In genomic region chr19:46210634-46211033, GRCh38 we compare ENCODE assay signal across 20 cellular contexts. TPM values are rescaled to one million over a fixed set of nuclear protein-coding genes. Genes with fewer than 3 reads are reported as not detected.
DNase-seq lines count a peak whose midpoint lies in the region; ATAC-seq and TF ChIP-seq lines count a peak whose summit lies in the region.
"Had no signal": no experiment of that assay in that cellular context is flagged by ENCODE, and none has a peak within 500 bp of the region (broad histone marks: within the 10 kb centered on the region; RNA-seq: fewer than 3 reads in every experiment).

No MANE protein-coding gene starts in this region.

- POLR2A ChIA-PET in PC-3 (lab: Charles Lee; ENCODE audit: unreplicated experiment) = no interaction called here

- H3K27ac ChIP-seq in H9 (ENCODE audit: insufficient read length, low read depth, low read length) (peak overlapping the region; percentile 33), PC-3 (ENCODE audit: low read length) (0 out of 2 replicates have a peak overlapping the region, but pooled peaks have one; percentile 28), epithelial cell of prostate (peak overlapping the region; percentile 64)
- H3K27ac ChIP-seq: left ventricle myocardium inferior had no signal

- no peak overlapping the region for H3K4me3 ChIP-seq in PC-3 (ENCODE audit: low read length)
- H3K4me3 ChIP-seq: coronary artery, left ventricle myocardium inferior, skin epidermis had no signal

- H3K9ac ChIP-seq in H9 (ENCODE audit: extremely low read depth, insufficient read length, low read length) = no peak overlapping the region
- no peak overlapping the region for H3K9ac ChIP-seq in PC-3 (ENCODE audit: low read length)

- H2AK5ac ChIP-seq in H9 (ENCODE audit: insufficient read length, low read length) = no peak overlapping the region

- peak overlapping the region; percentile 19 for H3K4me2 ChIP-seq in H9 (ENCODE audit: insufficient read depth, insufficient read length, low read length)
- H3K4me2 ChIP-seq in PC-3 (ENCODE audit: low read length) = peak overlapping the region; percentile 35; the same call in 1 of the 2 replicates

- no peak overlapping the region for H3K23ac ChIP-seq in H9 (ENCODE audit: insufficient read length, low read depth, low read length)

- no TSS peak for BruUV-seq in PC-3 (replicated peaks; lab: Mats Ljungman, UMichigan)

- H4K5ac ChIP-seq in H9 (ENCODE audit: insufficient read length, low read depth, low read length) = no peak overlapping the region

- no peaks in the 10 kb centered on the region for H3K23me2 ChIP-seq in H9 (ENCODE audit: insufficient read length, low read depth, low read length, poor library complexity, severe bottlenecking)

- H3K4me1 Mint-ChIP-seq in H9 (peaks cover 21 to 35% of the 10 kb centered on the region in 2 experiments), osteocyte (ENCODE audit: unreplicated experiment) (peaks cover 53% of the 10 kb centered on the region)
- H3K4me1 Mint-ChIP-seq: naive B cell had no signal

- CTCF ChIA-PET in PC-3 (lab: Charles Lee) = no interaction called here

- H2BK5ac ChIP-seq in H9 (ENCODE audit: insufficient read length, low read length) = no peak overlapping the region

- no peaks in the 10 kb centered on the region for H3K36me3 Mint-ChIP-seq in H9 (ENCODE audit: insufficient read depth in 1 of 3, low read depth in 3 of 3)
- no peaks in the 10 kb centered on the region for H3K36me3 Mint-ChIP-seq in osteocyte (ENCODE audit: unreplicated experiment)
- H3K36me3 Mint-ChIP-seq: activated naive CD4-positive, alpha-beta T cell treated with anti-CD3 and anti-CD28 coated beads, Interleukin-2, amount 50 U/mL, for 24 hours; naive B cell; T-cell had no signal

- no peak overlapping the region for H4K8ac ChIP-seq in H9 (replicated peaks; ENCODE audit: insufficient read length, low read depth, low read length)

- H3T11ph ChIP-seq in H9 (ENCODE audit: low read length) = no peak overlapping the region

- H3K18ac ChIP-seq in H9 (ENCODE audit: insufficient read length, low read depth, low read length) = no peak overlapping the region

- H3K79me2 ChIP-seq in H9 (ENCODE audit: insufficient read depth, low read length) (no peaks in the 10 kb centered on the region), PC-3 (ENCODE audit: low read length) (no peaks in the 10 kb centered on the region)

- DNase-seq in H9 = no peak
- no peak for DNase-seq in PC-3
- no peak for DNase-seq in epithelial cell of prostate (ENCODE audit: low read depth, low spot score)
- DNase-seq in osteocyte (ENCODE audit: extremely low spot score, unreplicated experiment) = no peak
- no peak for DNase-seq in COLO829 (ENCODE audit: low spot score)
- no peak for DNase-seq in NCI-H446 (lab: John Stamatoyannopoulos, UW)
- no peak for DNase-seq in glomerular visceral epithelial cell (ENCODE audit: extremely low spot score)
- DNase-seq: activated CD4-positive, alpha-beta T cell treated with anti-CD3 and anti-CD28 coated beads, Interleukin-2, amount 50 U/mL, for 48 hours; activated T-cell treated with anti-CD3 and anti-CD28 coated beads, Interleukin-2, amount 50 U/mL, for 4 hours; left ventricle myocardium inferior; naive B cell; NK-92 treated with Interleukin-12 subunit alpha and Interleukin-12 subunit beta, amount 100 ng/mL, for 24 hours; RPMI8226; stimulated activated CD4-positive, alpha-beta T cell treated with anti-CD3 and anti-CD28 coated beads, Interleukin-4, amount 100 ng/mL, for 24 hours; T-cell had no signal

- H4K91ac ChIP-seq in H9 (ENCODE audit: insufficient read length, low read depth, low read length) = no peak overlapping the region

- no peaks in the 10 kb centered on the region for H3K79me1 ChIP-seq in H9 (ENCODE audit: insufficient read depth, low read depth, low read length, poor library complexity, severe bottlenecking)

- H2BK20ac ChIP-seq in H9 (ENCODE audit: low read depth, low read length, poor library complexity, severe bottlenecking) = no peak overlapping the region

- H3K4ac ChIP-seq in H9 (ENCODE audit: low read depth, low read length) = no peak overlapping the region

- TF ChIP-seq CTCF in H9 (conservative IDR thresholded peaks at IDR 0.05) = no peak
- TF ChIP-seq CTCF in PC-3 (conservative IDR thresholded peaks at IDR 0.05; ENCODE audit: low read depth, low read length) = no peak
- TF ChIP-seq CTCF in osteocyte (IDR thresholded peaks at IDR 0.05) = no peak

- H3K9me3 Mint-ChIP-seq in H9 (peaks cover 0 to 5% of the 10 kb centered on the region in 2 experiments; a peak in 1 of 5 replicates), osteocyte (ENCODE audit: unreplicated experiment) (no peaks in the 10 kb centered on the region)
- H3K9me3 Mint-ChIP-seq: activated naive CD4-positive, alpha-beta T cell treated with anti-CD3 and anti-CD28 coated beads, Interleukin-2, amount 50 U/mL, for 24 hours; activated T-cell treated with anti-CD3 and anti-CD28 coated beads, Interleukin-2, amount 50 U/mL, for 4 hours; naive B cell; T-cell had no signal

- peaks cover 3% of the 10 kb centered on the region for H3F3A ChIP-seq in PC-3 (ENCODE audit: low read length, unreplicated experiment)

- 0 out of 2 replicates have a peak overlapping the region, but pooled peaks have one; percentile 29 for H3K14ac ChIP-seq in H9 (ENCODE audit: insufficient read depth, low read length)

- H3K4me1 ChIP-seq in H9 (ENCODE audit: insufficient read depth, low read length) = peaks cover 6% of the 10 kb centered on the region
- peaks cover 31% of the 10 kb centered on the region for H3K4me1 ChIP-seq in PC-3 (ENCODE audit: insufficient read depth, low read length)

- no peaks in the 10 kb centered on the region for H4K20me1 ChIP-seq in H9 (ENCODE audit: control insufficient read depth, insufficient read depth, insufficient read length)
- H4K20me1 ChIP-seq in PC-3 (ENCODE audit: low read length) = no peaks in the 10 kb centered on the region

- intact Hi-C loops in PC-3 (cut with micrococcal nuclease) = no loop called here

- H2BK15ac ChIP-seq in H9 (ENCODE audit: low read depth, low read length) = no peak overlapping the region; the same call in 1 of the 2 replicates

- WGBS in H9 (ENCODE audit: extremely low coverage, insufficient read length, low lambda C conversion rate) = no CpG with 5 or more reads among the region's 2 CpGs

- H3K27ac Mint-ChIP-seq in H9 = peak overlapping the region in 1 of 3 experiments; percentile 82; a peak in 1 of 7 replicates
- H3K27ac Mint-ChIP-seq in osteocyte (ENCODE audit: unreplicated experiment) = peak overlapping the region; percentile 93
- H3K27ac Mint-ChIP-seq: activated naive CD4-positive, alpha-beta T cell treated with anti-CD3 and anti-CD28 coated beads, Interleukin-2, amount 50 U/mL, for 24 hours; naive B cell; T-cell had no signal

- no peak overlapping the region for H2AFZ ChIP-seq in H9 (ENCODE audit: low read length)
- H2AFZ ChIP-seq in PC-3 (ENCODE audit: low read length) = no peak overlapping the region

- no peak overlapping the region for H2BK120ac ChIP-seq in H9 (ENCODE audit: low read depth, low read length, poor library complexity, severe bottlenecking)

- ATAC-seq in PC-3 (no peak), GM18870 (IDR thresholded peaks at IDR 0.05; ENCODE audit: unreplicated experiment) (no peak)
- ATAC-seq: activated T-cell treated with anti-CD3 and anti-CD28 coated beads, Interleukin-2, amount 50 U/mL, for 4 hours; T-cell had no signal

- H2BK12ac ChIP-seq in H9 (ENCODE audit: insufficient read length, low read depth, low read length) = peak overlapping the region; percentile 88

- H3K36me3 ChIP-seq in PC-3 (ENCODE audit: low read depth, low read length) = no peaks in the 10 kb centered on the region
- H3K36me3 ChIP-seq: left ventricle myocardium inferior had no signal

- H3K9me3 ChIP-seq in H9 (ENCODE audit: control insufficient read depth, low read depth, low read length) (no peaks in the 10 kb centered on the region), PC-3 (ENCODE audit: low read length) (no peaks in the 10 kb centered on the region)
- H3K9me3 ChIP-seq: left ventricle myocardium inferior had no signal

- no peaks in the 10 kb centered on the region for H3K27me3 ChIP-seq in H9 (ENCODE audit: insufficient read depth, low read length)
- no peaks in the 10 kb centered on the region for H3K27me3 ChIP-seq in PC-3 (ENCODE audit: low read length)

- no peak overlapping the region for H3K4me3 Mint-ChIP-seq in H9
- no peak overlapping the region for H3K4me3 Mint-ChIP-seq in osteocyte (ENCODE audit: unreplicated experiment)
- H3K4me3 Mint-ChIP-seq: activated naive CD4-positive, alpha-beta T cell treated with anti-CD3 and anti-CD28 coated beads, Interleukin-2, amount 50 U/mL, for 24 hours; activated T-cell treated with anti-CD3 and anti-CD28 coated beads, Interleukin-2, amount 50 U/mL, for 4 hours; naive B cell; T-cell had no signal

- H3K27me3 Mint-ChIP-seq in H9 (ENCODE audit: low read depth) = peaks cover 13% of the 10 kb centered on the region
- peaks cover 4% of the 10 kb centered on the region for H3K27me3 Mint-ChIP-seq in osteocyte (ENCODE audit: unreplicated experiment)

- H3K9me2 ChIP-seq in PC-3 (replicated peaks; ENCODE audit: low read length) = no peaks in the 10 kb centered on the region

- no peak overlapping the region for H3K56ac ChIP-seq in H9 (ENCODE audit: insufficient read length, low read depth, low read length)

RNA-seq across cellular contexts. Expression of gene IGFL1, which starts 18.9 kb away (rescaled TPM):
- total RNA-seq in H9 (2021) (not detected in 2 replicates), PC-3 (2014; rRNA removed) (0.77 TPM in 1 of 2 replicates, not detected in the other), osteocyte (not detected in 2 replicates)
- total RNA-seq: activated T-cell treated with anti-CD3 and anti-CD28 coated beads, Interleukin-2, amount 50 U/mL, for 4 hours; left ventricle myocardium inferior; LHCN-M2; T-cell had no signal
